In the genomic region with DNA sequence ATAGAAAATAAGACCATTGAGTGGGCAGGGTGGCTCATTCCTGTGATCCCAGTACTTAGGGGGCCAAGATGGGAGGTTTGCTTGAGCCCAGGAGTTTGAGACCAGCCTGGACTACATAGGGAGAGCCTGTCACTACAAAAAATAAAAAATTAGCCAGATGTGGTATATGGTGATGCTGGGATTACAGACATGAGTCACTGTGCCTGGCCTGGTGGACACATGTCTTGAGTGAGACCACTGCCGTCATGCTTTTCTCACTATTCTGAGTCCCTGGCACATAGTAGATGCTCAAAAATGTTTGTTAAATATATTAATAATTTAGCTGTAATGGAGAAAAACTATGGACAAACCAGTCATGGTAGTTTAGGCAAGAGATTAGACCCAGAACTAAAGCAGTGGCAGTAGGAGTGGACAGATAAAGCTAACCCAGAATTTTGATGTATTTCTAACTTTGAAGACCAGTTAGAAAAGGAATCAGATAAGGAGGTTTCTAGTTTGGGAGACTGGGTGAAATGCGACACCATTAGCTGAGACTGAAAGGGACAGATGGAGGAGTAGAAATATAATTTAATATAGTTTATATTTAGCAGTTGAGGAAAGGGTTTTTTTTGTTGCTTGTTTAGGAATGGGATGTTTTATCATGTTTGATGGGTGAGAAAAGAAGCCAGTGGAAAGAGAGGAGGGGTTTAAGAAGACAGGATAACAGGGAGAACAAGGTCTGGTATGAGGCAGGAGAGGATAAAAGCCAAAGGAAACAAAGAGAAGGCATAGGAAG, we compare ENCODE assay signal across 18 cellular contexts. TPM values are rescaled to one million over a fixed set of nuclear protein-coding genes. Genes with fewer than 3 reads are reported as not detected.
DNase-seq lines count a peak whose midpoint lies in the region; ATAC-seq, FAIRE-seq and TF ChIP-seq lines count a peak whose summit lies in the region.
"Had no signal": no experiment of that assay in that cellular context is flagged by ENCODE, and none has a peak within 500 bp of the region (broad histone marks: within the 10 kb centered on the region; RNA-seq: fewer than 3 reads in every experiment).

No MANE protein-coding gene starts in this region.

- H3K79me2 ChIP-seq in K562 (ENCODE audit: control insufficient read depth, insufficient read depth, low read length) (no peaks in the 10 kb centered on the region), osteoblast (ENCODE audit: insufficient read depth, low read length) (no peaks in the 10 kb centered on the region)

- H4K20me1 ChIP-seq in K562 (replicated peaks; ENCODE audit: control insufficient read depth, insufficient read depth, low read length) (no peaks in the 10 kb centered on the region), osteoblast (ENCODE audit: insufficient read depth, low read length) (no peaks in the 10 kb centered on the region)

- H3K9ac ChIP-seq in K562 (ENCODE audit: insufficient read depth in 1 of 2, low read depth in 2 of 2, low read length in 2 of 2), result peak overlapping the region in 1 of 2 experiments; percentile 48; a peak in 2 of 4 replicates

- peak overlapping the region; percentile 48 for H3K4me2 ChIP-seq in K562 (ENCODE audit: insufficient read depth, low read length)
- H3K4me2 ChIP-seq in osteoblast (ENCODE audit: insufficient read depth, low read length), result no peak overlapping the region

- H3K27me3 ChIP-seq in K562 (ENCODE audit: control insufficient read depth in 2 of 2, insufficient read depth in 2 of 2, low read length in 2 of 2) (no peaks in the 10 kb centered on the region), osteoblast (ENCODE audit: insufficient read depth, low read length) (no peaks in the 10 kb centered on the region), esophagus muscularis mucosa (no peaks in the 10 kb centered on the region)
- H3K27me3 ChIP-seq: ovary, tibial nerve had no signal

- H3K9me1 ChIP-seq in K562 (ENCODE audit: control insufficient read depth, insufficient read depth, low read length), result no peaks in the 10 kb centered on the region

- POLR2A ChIA-PET in K562 (lab: Yijun Ruan, JAX), result interaction anchor here (0.6 to 2.2 kb wide), 2 partner anchors 10 to 518 kb away, joined by 3 to 7 read pairs; no protein-coding TSS in a partner anchor

- DNase-seq in EH (ENCODE audit: low read depth) (peak; percentile 40), LHCN-M2 (ENCODE audit: low read depth) (peak; percentile 74), K562 (ENCODE audit: extremely low read depth in 1 of 4, low spot score in 3 of 4) (peak in 2 of 4 experiments; percentile 57 to 63), osteoblast (ENCODE audit: insufficient read length, low spot score, missing footprints) (peak; percentile 67), activated gamma-delta T cell (lab: John Stamatoyannopoulos, UW) (no peak), esophagus muscularis mucosa (ENCODE audit: extremely low spot score) (no peak), dedifferentiated amniotic fluid mesenchymal stem cell (ENCODE audit: extremely low spot score) (no peak)
- DNase-seq in NK-92 treated with Interleukin-12 subunit alpha and Interleukin-12 subunit beta, amount 100 ng/mL, for 24 hours (lab: John Stamatoyannopoulos, UW), result no peak
- DNase-seq: activated naive CD4-positive, alpha-beta T cell treated with anti-CD3 and anti-CD28 coated beads, Interleukin-2, amount 10 ng/mL, durations not matched to agents 7 days and 5 days; NCI-H82; stimulated activated naive B cell treated with anti-CD40 and anti-IgM and Interleukin-4, amounts not matched to agents 10 μg/mL and 1 μg/mL and 100 μg/mL, for 72 hours; T-cell had no signal

- peak; percentile 78 for FAIRE-seq in K562 (lab: Jason Lieb, UNC)
- FAIRE-seq: GM19239, islet of Langerhans had no signal

- H3K27ac ChIP-seq in K562 (ENCODE audit: extremely low read depth, low read depth, low read length) (peak overlapping the region; percentile 77), osteoblast (ENCODE audit: low read depth, low read length) (no peak overlapping the region), esophagus muscularis mucosa (replicated peaks in 1 of 4) (no peak overlapping the region)
- H3K27ac ChIP-seq: ovary, tibial nerve had no signal

- ATAC-seq in K562, result peak; percentile 61
- ATAC-seq: activated CD4-positive, CD25-positive, alpha-beta regulatory T cell treated with anti-CD3 and anti-CD28 coated beads, Interleukin-2, amount 50 U/mL, for 24 hours; esophagus mucosa; stimulated activated naive B cell treated with anti-CD40 and anti-IgM and Interleukin-4, amounts not matched to agents 10 μg/mL and 1 μg/mL and 100 μg/mL, for 72 hours; T-cell had no signal

- CTCF ChIA-PET in K562 (lab: Yijun Ruan, JAX; ENCODE audit: low intra/inter-chr PET ratio), result no interaction called here

- TF ChIP-seq CTCF in K562 (IDR thresholded peaks at IDR 0.05 in 2 of 3, conservative IDR thresholded peaks at IDR 0.05 in 1 of 3; ENCODE audit: insufficient read depth in 2 of 3, low read depth in 1 of 3, low read length in 3 of 3) (no peak), osteoblast (IDR thresholded peaks at IDR 0.05; ENCODE audit: extremely low read depth, low read depth, low read length) (no peak), esophagus muscularis mucosa (IDR thresholded peaks at IDR 0.05) (no peak)

- intact Hi-C loops in K562 (cut with micrococcal nuclease) (no loop called here), esophagus muscularis mucosa (cut with DNase I) (no loop called here)

- H2AFZ ChIP-seq in K562 (ENCODE audit: low read depth, low read length) (peak overlapping the region; percentile 88), osteoblast (ENCODE audit: low read length) (no peak overlapping the region)

- H3K4me3 ChIP-seq in K562 (no peak overlapping the region), osteoblast (ENCODE audit: insufficient read depth, low read length) (no peak overlapping the region), esophagus muscularis mucosa (no peak overlapping the region)
- H3K4me3 ChIP-seq: ovary, tibial nerve had no signal

- TF ChIP-seq RAD21 in K562 (CRISPR knock-in tag; conservative IDR thresholded peaks at IDR 0.05 in 1 of 2, IDR thresholded peaks at IDR 0.05 in 1 of 2), result no peak

- H3K4me1 ChIP-seq in K562 (replicated peaks in 1 of 2; ENCODE audit: control insufficient read depth in 2 of 2, insufficient read depth in 2 of 2, low read length in 2 of 2), result peaks cover 29 to 32% of the 10 kb centered on the region in 2 experiments
- H3K4me1 ChIP-seq in osteoblast (ENCODE audit: insufficient read depth, low read length), result no peaks in the 10 kb centered on the region
- no peaks in the 10 kb centered on the region for H3K4me1 ChIP-seq in esophagus muscularis mucosa
- H3K4me1 ChIP-seq: tibial nerve had no signal

- H3K9me3 ChIP-seq in K562 (replicated peaks; ENCODE audit: control insufficient read depth, insufficient read depth, low read depth, low read length) (no peaks in the 10 kb centered on the region), osteoblast (ENCODE audit: low read depth, low read length) (no peaks in the 10 kb centered on the region), esophagus muscularis mucosa (no peaks in the 10 kb centered on the region)
- H3K9me3 ChIP-seq: ovary, tibial nerve had no signal

- no peaks in the 10 kb centered on the region for H3K36me3 ChIP-seq in K562 (ENCODE audit: control insufficient read depth, insufficient read depth, low read length)
- no peaks in the 10 kb centered on the region for H3K36me3 ChIP-seq in osteoblast (ENCODE audit: insufficient read depth, low read length)
- no peaks in the 10 kb centered on the region for H3K36me3 ChIP-seq in esophagus muscularis mucosa
- H3K36me3 ChIP-seq: ovary, tibial nerve had no signal

- TF ChIP-seq EP300 in K562 (IDR thresholded peaks at IDR 0.05; ENCODE audit: low read length) (no peak), esophagus muscularis mucosa (IDR thresholded peaks at IDR 0.05) (no peak)

- no TSS peak for BruUV-seq in K562 (replicated peaks; lab: Mats Ljungman, UMichigan)

- in situ Hi-C loops in K562 (cut with MboI), result no loop called here

- TF ChIP-seq POLR2A in K562 (conservative IDR thresholded peaks at IDR 0.05) (no peak), esophagus muscularis mucosa (IDR thresholded peaks at IDR 0.05; ENCODE audit: low read depth) (no peak)

- WGBS in K562 (ENCODE audit: insufficient coverage, low coverage, missing lambda C conversion rate), result 6% methylated on average over 2 of the region's 2 CpGs
- 75% methylated on average over 2 of the region's 2 CpGs for WGBS in esophagus muscularis mucosa

RNA-seq across cellular contexts. Expression of gene PTGES3, which starts 7.4 kb away (rescaled TPM):
- total RNA-seq in LHCN-M2 (2014; rRNA removed) (108 and 130 TPM in 2 replicates), K562 (2014; rRNA removed) (169 and 231 TPM in 2 replicates), K562 (2014; rRNA removed; fragmentation: Illumina TruSeq; extraction: Trizol) (280 and 322 TPM in 2 replicates), K562 (2015; rRNA removed; fragmentation: Illumina TruSeq; extraction: Trizol) (251 and 256 TPM in 2 replicates), K562 (2021) (441 and 454 TPM in 2 replicates), osteoblast (63.0 and 71.3 TPM in 2 replicates), esophagus muscularis mucosa (100 to 1,000 TPM in 1 of 4 donors, 10 to 100 TPM in 3; 86.8 to 118 (median 92.0) TPM)
- polyA plus RNA-seq in LHCN-M2 (2012), result 139 TPM
- 48.9 and 100 TPM in 2 replicates for total RNA-seq in K562 (2011; cell fraction: chromatin; rRNA removed; ENCODE audit: low replicate concordance)
- total RNA-seq in K562 (2011; cell fraction: nucleolus; rRNA removed), result 50.0 and 54.2 TPM in 2 replicates
- 77.5 and 136 TPM in 2 replicates for total RNA-seq in K562 (2011; cell fraction: nucleoplasm; rRNA removed)
- polyA plus RNA-seq in K562 (2011; rRNA removed) (163 and 170 TPM in 2 replicates), K562 (2014; fragmentation: Illumina TruSeq; extraction: Trizol) (501 and 516 TPM in 2 replicates), K562 (2014; fragmentation: Nextera tagmentation; extraction: Ambion mirVana) (100 to 1,000 TPM; 163 to 185 TPM), K562 (2014; rRNA removed) (213 and 263 TPM in 2 replicates)
- polyA plus RNA-seq in K562 (2011; cell fraction: cytosol; rRNA removed), result 35.7 and 66.1 TPM in 2 replicates
- polyA plus RNA-seq in K562 (2011; cell fraction: nucleus; rRNA removed), result 35.8 and 51.1 TPM in 2 replicates
- polyA plus RNA-seq in K562 (2012), result 358 and 436 TPM in 2 replicates
- polyA minus RNA-seq in K562 (2011; rRNA and poly(A)+ RNA removed), result 140 and 159 TPM in 2 replicates
- 139 and 142 TPM in 2 replicates for polyA minus RNA-seq in K562 (2011; cell fraction: cytosol; rRNA and poly(A)+ RNA removed)
- polyA minus RNA-seq in K562 (2011; cell fraction: nucleus; rRNA and poly(A)+ RNA removed), result 24.8 and 39.2 TPM in 2 replicates

RNA-seq across cellular contexts. Expression of gene NACA, which starts 29.6 kb away (rescaled TPM):
- total RNA-seq in LHCN-M2 (2014; rRNA removed), result 960 and 1,297 TPM in 2 replicates
- 1,097 TPM for polyA plus RNA-seq in LHCN-M2 (2012)
- total RNA-seq in K562 (2011; cell fraction: chromatin; rRNA removed; ENCODE audit: low replicate concordance), result 132 and 260 TPM in 2 replicates
- total RNA-seq in K562 (2011; cell fraction: nucleolus; rRNA removed), result 93.4 and 98.8 TPM in 2 replicates
- 176 and 303 TPM in 2 replicates for total RNA-seq in K562 (2011; cell fraction: nucleoplasm; rRNA removed)
- total RNA-seq in K562 (2014; rRNA removed), result 1,508 and 1,729 TPM in 2 replicates
- 2,249 and 2,401 TPM in 2 replicates for total RNA-seq in K562 (2014; rRNA removed; fragmentation: Illumina TruSeq; extraction: Trizol)
- 2,051 and 2,139 TPM in 2 replicates for total RNA-seq in K562 (2015; rRNA removed; fragmentation: Illumina TruSeq; extraction: Trizol)
- 1,030 and 1,135 TPM in 2 replicates for total RNA-seq in K562 (2021)
- polyA plus RNA-seq in K562 (2011; rRNA removed), result 1,225 and 1,538 TPM in 2 replicates
- polyA plus RNA-seq in K562 (2011; cell fraction: cytosol; rRNA removed), result 364 and 765 TPM in 2 replicates
- 212 and 417 TPM in 2 replicates for polyA plus RNA-seq in K562 (2011; cell fraction: nucleus; rRNA removed)
- polyA plus RNA-seq in K562 (2012), result 1,935 and 2,376 TPM in 2 replicates
- polyA plus RNA-seq in K562 (2014; fragmentation: Illumina TruSeq; extraction: Trizol), result 1,591 and 1,645 TPM in 2 replicates
- polyA plus RNA-seq in K562 (2014; fragmentation: Nextera tagmentation; extraction: Ambion mirVana), result 1,000 to 10,000 TPM; 2,280 to 2,416 TPM
- 1,506 and 1,626 TPM in 2 replicates for polyA plus RNA-seq in K562 (2014; rRNA removed)
- 1,074 and 1,137 TPM in 2 replicates for polyA minus RNA-seq in K562 (2011; rRNA and poly(A)+ RNA removed)
- polyA minus RNA-seq in K562 (2011; cell fraction: cytosol; rRNA and poly(A)+ RNA removed), result 239 and 257 TPM in 2 replicates
- 60.7 and 154 TPM in 2 replicates for polyA minus RNA-seq in K562 (2011; cell fraction: nucleus; rRNA and poly(A)+ RNA removed)
- total RNA-seq in osteoblast, result 808 and 845 TPM in 2 replicates
- 1,000 to 10,000 TPM in 3 of 4 donors, 100 to 1,000 TPM in 1; 913 to 1,477 (median 1,221) TPM for total RNA-seq in esophagus muscularis mucosa

RNA-seq across cellular contexts. Expression of gene ATP5F1B, which starts 49.7 kb away (rescaled TPM):
- total RNA-seq in LHCN-M2 (2014; rRNA removed) (644 and 670 TPM in 2 replicates), K562 (2014; rRNA removed) (908 and 1,391 TPM in 2 replicates), K562 (2014; rRNA removed; fragmentation: Illumina TruSeq; extraction: Trizol) (1,412 and 1,463 TPM in 2 replicates), K562 (2015; rRNA removed; fragmentation: Illumina TruSeq; extraction: Trizol) (1,133 and 1,218 TPM in 2 replicates), K562 (2021) (1,519 and 1,587 TPM in 2 replicates), osteoblast (308 TPM in 2 replicates), esophagus muscularis mucosa (100 to 1,000 TPM; 383 to 465 (median 424) TPM)
- polyA plus RNA-seq in LHCN-M2 (2012), result 860 TPM
- 915 and 971 TPM in 2 replicates for total RNA-seq in K562 (2011; cell fraction: chromatin; rRNA removed; ENCODE audit: low replicate concordance)
- total RNA-seq in K562 (2011; cell fraction: nucleolus; rRNA removed), result 708 and 730 TPM in 2 replicates
- total RNA-seq in K562 (2011; cell fraction: nucleoplasm; rRNA removed), result 705 and 764 TPM in 2 replicates
- polyA plus RNA-seq in K562 (2011; rRNA removed) (3,125 and 3,469 TPM in 2 replicates), K562 (2014; fragmentation: Illumina TruSeq; extraction: Trizol) (1,824 and 2,016 TPM in 2 replicates), K562 (2014; fragmentation: Nextera tagmentation; extraction: Ambion mirVana) (1,000 to 10,000 TPM; 1,043 to 1,482 TPM), K562 (2014; rRNA removed) (1,530 and 1,669 TPM in 2 replicates)
- 3,019 and 3,082 TPM in 2 replicates for polyA plus RNA-seq in K562 (2011; cell fraction: cytosol; rRNA removed)
- 1,901 and 2,779 TPM in 2 replicates for polyA plus RNA-seq in K562 (2011; cell fraction: nucleus; rRNA removed)
- polyA plus RNA-seq in K562 (2012), result 1,216 and 1,383 TPM in 2 replicates
- 2,231 and 2,600 TPM in 2 replicates for polyA minus RNA-seq in K562 (2011; rRNA and poly(A)+ RNA removed)
- polyA minus RNA-seq in K562 (2011; cell fraction: cytosol; rRNA and poly(A)+ RNA removed), result 1,182 and 1,204 TPM in 2 replicates
- 185 and 410 TPM in 2 replicates for polyA minus RNA-seq in K562 (2011; cell fraction: nucleus; rRNA and poly(A)+ RNA removed)

RNA-seq across cellular contexts. Expression of gene PRIM1, which starts 56.6 kb away (rescaled TPM):
- 29.0 and 37.2 TPM in 2 replicates for total RNA-seq in LHCN-M2 (2014; rRNA removed)
- polyA plus RNA-seq in LHCN-M2 (2012), result 7.5 TPM
- total RNA-seq in K562 (2011; cell fraction: chromatin; rRNA removed; ENCODE audit: low replicate concordance), result 116 and 247 TPM in 2 replicates
- total RNA-seq in K562 (2011; cell fraction: nucleolus; rRNA removed), result 59.5 and 64.6 TPM in 2 replicates
- total RNA-seq in K562 (2011; cell fraction: nucleoplasm; rRNA removed), result 79.8 and 102 TPM in 2 replicates
- total RNA-seq in K562 (2014; rRNA removed), result 65.1 and 67.2 TPM in 2 replicates
- total RNA-seq in K562 (2014; rRNA removed; fragmentation: Illumina TruSeq; extraction: Trizol), result 149 and 170 TPM in 2 replicates
- total RNA-seq in K562 (2015; rRNA removed; fragmentation: Illumina TruSeq; extraction: Trizol), result 119 and 124 TPM in 2 replicates
- total RNA-seq in K562 (2021), result 82.2 and 83.9 TPM in 2 replicates
- polyA plus RNA-seq in K562 (2011; rRNA removed), result 95.7 and 140 TPM in 2 replicates
- 65.5 and 79.1 TPM in 2 replicates for polyA plus RNA-seq in K562 (2011; cell fraction: cytosol; rRNA removed)
- polyA plus RNA-seq in K562 (2011; cell fraction: nucleus; rRNA removed), result 48.2 and 74.4 TPM in 2 replicates
- 70.3 and 108 TPM in 2 replicates for polyA plus RNA-seq in K562 (2012)
- 148 and 152 TPM in 2 replicates for polyA plus RNA-seq in K562 (2014; fragmentation: Illumina TruSeq; extraction: Trizol)
- polyA plus RNA-seq in K562 (2014; fragmentation: Nextera tagmentation; extraction: Ambion mirVana), result 100 to 1,000 TPM; 175 to 179 TPM
- polyA plus RNA-seq in K562 (2014; rRNA removed), result 105 and 109 TPM in 2 replicates
- 172 TPM in 2 replicates for polyA minus RNA-seq in K562 (2011; rRNA and poly(A)+ RNA removed)
- 31.9 and 46.5 TPM in 2 replicates for polyA minus RNA-seq in K562 (2011; cell fraction: cytosol; rRNA and poly(A)+ RNA removed)
- polyA minus RNA-seq in K562 (2011; cell fraction: nucleus; rRNA and poly(A)+ RNA removed), result 44.2 and 85.0 TPM in 2 replicates
- total RNA-seq in osteoblast, result 5.0 and 5.8 TPM in 2 replicates
- total RNA-seq in esophagus muscularis mucosa, result 1 to 10 TPM; 2.2 to 4.2 (median 3.2) TPM

Comparison
In these comparisons a context has a peak if more than half of its experiments do, and no peak if none do; other contexts are left out.
1. DNase-seq: peak in EH (single experiment), LHCN-M2 (single experiment) and osteoblast (single experiment); none in activated gamma-delta T cell (single experiment), esophagus muscularis mucosa (single experiment), NK-92 treated with Interleukin-12 subunit alpha and Interleukin-12 subunit beta, amount 100 ng/mL, for 24 hours (single experiment) and dedifferentiated amniotic fluid mesenchymal stem cell (single experiment).